ENCODE assay signal across 1 cellular context in genomic region chr5:40877371-40877988, GRCh38.
TF ChIP-seq lines count a peak whose summit lies in the region.

No MANE protein-coding gene starts in this region.

TF ChIP-seq in HCT116, 20 proteins besides CTCF, POLR2A, EP300 and RAD21:
- TF ChIP-seq CBX3 (IDR thresholded peaks at IDR 0.05; ENCODE audit: low read depth), result peak; percentile 45
- TF ChIP-seq, protein P1, sequence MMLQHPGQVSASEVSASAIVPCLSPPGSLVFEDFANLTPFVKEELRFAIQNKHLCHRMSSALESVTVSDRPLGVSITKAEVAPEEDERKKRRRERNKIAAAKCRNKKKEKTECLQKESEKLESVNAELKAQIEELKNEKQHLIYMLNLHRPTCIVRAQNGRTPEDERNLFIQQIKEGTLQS (IDR thresholded peaks at IDR 0.05), result no peak
- TF ChIP-seq ELF1 (IDR thresholded peaks at IDR 0.05; ENCODE audit: borderline replicate concordance, low read depth), result no peak
